In genomic region chr1:246510147-246511030, GRCh38 we compare ENCODE assay signal across 35 cellular contexts.
"Had no signal": no experiment of that assay in that cellular context is flagged by ENCODE, and none has a peak within 500 bp of the region (broad histone marks: within the 10 kb centered on the region; RNA-seq: fewer than 3 reads in every experiment).

No MANE protein-coding gene starts in this region.

- FAIRE-seq: bronchial epithelial cell, TTC549 had no signal

- H3K36me3 Mint-ChIP-seq: activated naive CD4-positive, alpha-beta T cell treated with anti-CD3 and anti-CD28 coated beads, Interleukin-2, amount 50 U/mL, for 24 hours; activated naive CD8-positive, alpha-beta T cell; brain; T-cell had no signal

- H3K27ac ChIP-seq: ascending aorta, cardiac muscle cell, VCaP had no signal

- H3K27me3 Mint-ChIP-seq: activated B cell treated with CpG ODN at 0.5 μM for 24 hours; activated CD4-positive, alpha-beta memory T cell treated with anti-CD3 and anti-CD28 coated beads for 36 hours; activated CD4-positive, alpha-beta T cell treated with anti-CD3 and anti-CD28 coated beads, Interleukin-2, amount 10 ng/mL, durations not matched to agents 24 days and 14 days; activated CD8-positive, alpha-beta T cell treated with anti-CD3 and anti-CD28 coated beads for 36 hours; activated naive CD4-positive, alpha-beta T cell treated with anti-CD3 and anti-CD28 coated beads, Interleukin-2, amount 10 ng/mL, durations not matched to agents 7 days and 5 days; activated naive CD4-positive, alpha-beta T cell treated with anti-CD3 and anti-CD28 coated beads, Interleukin-2, amount 50 U/mL, for 24 hours; activated naive CD8-positive, alpha-beta T cell; activated naive CD8-positive, alpha-beta T cell treated with anti-CD3 and anti-CD28 coated beads, Interleukin-2, amount 10 ng/mL, durations not matched to agents 7 days and 5 days; activated naive CD8-positive, alpha-beta T cell treated with anti-CD3 and anti-CD28 coated beads, Interleukin-2, amount 50 U/mL, for 24 hours; central memory CD8-positive, alpha-beta T cell; T-cell; T-helper 17 cell had no signal

- H3K9me3 Mint-ChIP-seq: activated CD4-positive, alpha-beta T cell treated with anti-CD3 and anti-CD28 coated beads, Interleukin-2, amount 10 ng/mL, durations not matched to agents 24 days and 14 days; activated naive CD4-positive, alpha-beta T cell treated with anti-CD3 and anti-CD28 coated beads, Interleukin-2, amount 50 U/mL, for 24 hours; central memory CD8-positive, alpha-beta T cell had no signal

- H3K27ac Mint-ChIP-seq: activated B cell treated with CpG ODN at 0.5 μM for 24 hours; activated CD4-positive, alpha-beta memory T cell treated with anti-CD3 and anti-CD28 coated beads for 36 hours; activated CD4-positive, alpha-beta T cell treated with anti-CD3 and anti-CD28 coated beads, Interleukin-2, amount 10 ng/mL, durations not matched to agents 24 days and 14 days; activated CD8-positive, alpha-beta T cell treated with anti-CD3 and anti-CD28 coated beads for 36 hours; activated naive CD4-positive, alpha-beta T cell treated with anti-CD3 and anti-CD28 coated beads, Interleukin-2, amount 10 ng/mL, durations not matched to agents 7 days and 5 days; activated naive CD4-positive, alpha-beta T cell treated with anti-CD3 and anti-CD28 coated beads, Interleukin-2, amount 50 U/mL, for 24 hours; activated naive CD8-positive, alpha-beta T cell; activated naive CD8-positive, alpha-beta T cell treated with anti-CD3 and anti-CD28 coated beads, Interleukin-2, amount 10 ng/mL, durations not matched to agents 7 days and 5 days; activated naive CD8-positive, alpha-beta T cell treated with anti-CD3 and anti-CD28 coated beads, Interleukin-2, amount 50 U/mL, for 24 hours; activated T-cell treated with anti-CD3 and anti-CD28 coated beads, Interleukin-2, amount 50 U/mL, for 72 hours; activated T-helper 1 cell treated with anti-CD3 and anti-CD28 coated beads, Interleukin-12 subunit alpha, Interleukin-12 subunit beta, Interleukin-2, Interleukin-4 antibody, amounts not matched to agents 30 ng/mL and 10 ng/mL and 1 ng/mL, durations not matched to agents 14 hours and 24 hours and 36 hours; activated T-helper 2 cell treated with anti-CD3 and anti-CD28 coated beads, Interferon-gamma antibody, Interleukin-2, Interleukin-4, amounts not matched to agents 10 μg/mL and 5 μg/mL and 100 μg/mL, durations not matched to agents 14 hours and 24 hours and 36 hours; brain; T-cell; T-helper 17 cell had no signal

- H3K36me3 ChIP-seq: ascending aorta, cardiac muscle cell had no signal

- DNase-seq: activated B cell treated with CpG ODN at 0.5 μM for 24 hours; activated CD4-positive, alpha-beta memory T cell treated with anti-CD3 and anti-CD28 coated beads for 36 hours; activated CD4-positive, alpha-beta T cell treated with anti-CD3 and anti-CD28 coated beads for 4 hours; activated CD4-positive, alpha-beta T cell treated with anti-CD3 and anti-CD28 coated beads, Interleukin-2, amount 10 ng/mL, durations not matched to agents 24 days and 14 days; activated CD4-positive, alpha-beta T cell treated with anti-CD3 and anti-CD28 coated beads, Interleukin-2, amount 50 U/mL, for 1 hour; activated CD4-positive, alpha-beta T cell treated with anti-CD3 and anti-CD28 coated beads, Interleukin-2, amount 50 U/mL, for 4 hours; activated CD4-positive, CD25-positive, alpha-beta regulatory T cell treated with anti-CD3 and anti-CD28 coated beads, Interleukin-2, amount 50 U/mL, for 72 hours; activated CD8-positive, alpha-beta memory T cell treated with anti-CD3 and anti-CD28 coated beads, Interleukin-2, amount 50 U/mL, for 4 hours; activated CD8-positive, alpha-beta T cell treated with anti-CD3 and anti-CD28 coated beads for 36 hours; activated effector memory CD4-positive, alpha-beta T cell treated with Interleukin-2 at 50 U/mL for 16 hours; activated gamma-delta T cell; activated naive CD4-positive, alpha-beta T cell treated with anti-CD3 and anti-CD28 coated beads, Interleukin-2, amount 10 ng/mL, durations not matched to agents 7 days and 5 days; activated naive CD4-positive, alpha-beta T cell treated with Interleukin-2 at 50 U/mL for 16 hours; activated naive CD8-positive, alpha-beta T cell treated with anti-CD3 and anti-CD28 coated beads, Interleukin-2, amount 10 ng/mL, durations not matched to agents 7 days and 5 days; activated naive CD8-positive, alpha-beta T cell treated with anti-CD3 and anti-CD28 coated beads, Interleukin-2, amount 50 U/mL, for 24 hours; activated T-cell treated with anti-CD3 and anti-CD28 coated beads for 4 hours; activated T-cell treated with anti-CD3 and anti-CD28 coated beads, Interleukin-2, amount 50 U/mL, for 1 hour; activated T-cell treated with anti-CD3 and anti-CD28 coated beads, Interleukin-2, amount 50 U/mL, for 4 hours; activated T-cell treated with anti-CD3 and anti-CD28 coated beads, Interleukin-2, amount 50 U/mL, for 72 hours; amygdala; anterior cingulate cortex; caudate nucleus; T-cell; T-helper 17 cell had no signal

- H3K4me1 ChIP-seq: ascending aorta had no signal

- H3K27me3 ChIP-seq: ascending aorta, cardiac muscle cell had no signal

- H3K4me3 ChIP-seq: ascending aorta, cardiac muscle cell had no signal

- H3K4me3 Mint-ChIP-seq: activated B cell treated with CpG ODN at 0.5 μM for 24 hours; activated CD4-positive, alpha-beta memory T cell treated with anti-CD3 and anti-CD28 coated beads for 36 hours; activated CD4-positive, alpha-beta T cell treated with anti-CD3 and anti-CD28 coated beads, Interleukin-2, amount 10 ng/mL, durations not matched to agents 24 days and 14 days; activated CD8-positive, alpha-beta T cell treated with anti-CD3 and anti-CD28 coated beads for 36 hours; activated naive CD4-positive, alpha-beta T cell treated with anti-CD3 and anti-CD28 coated beads, Interleukin-2, amount 10 ng/mL, durations not matched to agents 7 days and 5 days; activated naive CD4-positive, alpha-beta T cell treated with anti-CD3 and anti-CD28 coated beads, Interleukin-2, amount 50 U/mL, for 24 hours; activated naive CD8-positive, alpha-beta T cell; activated naive CD8-positive, alpha-beta T cell treated with anti-CD3 and anti-CD28 coated beads, Interleukin-2, amount 10 ng/mL, durations not matched to agents 7 days and 5 days; activated naive CD8-positive, alpha-beta T cell treated with anti-CD3 and anti-CD28 coated beads, Interleukin-2, amount 50 U/mL, for 24 hours; activated T-cell treated with anti-CD3 and anti-CD28 coated beads, Interleukin-2, amount 50 U/mL, for 4 hours; activated T-cell treated with anti-CD3 and anti-CD28 coated beads, Interleukin-2, amount 50 U/mL, for 72 hours; activated T-helper 1 cell treated with anti-CD3 and anti-CD28 coated beads, Interleukin-12 subunit alpha, Interleukin-12 subunit beta, Interleukin-2, Interleukin-4 antibody, amounts not matched to agents 30 ng/mL and 10 ng/mL and 1 ng/mL, durations not matched to agents 14 hours and 24 hours and 36 hours; brain; central memory CD8-positive, alpha-beta T cell; T-cell; T-helper 17 cell had no signal
